In genomic region chr15:83571820-83572707, GRCh38 we compare ENCODE assay signal across 8 cellular contexts.
DNase-seq lines count a peak whose midpoint lies in the region; FAIRE-seq and TF ChIP-seq lines count a peak whose summit lies in the region.

No MANE protein-coding gene starts in this region.

- no peaks in the 10 kb centered on the region for H3K4me1 ChIP-seq in astrocyte (ENCODE audit: insufficient read depth, low read length)

- H3K9me3 Mint-ChIP-seq in astrocyte (ENCODE audit: unreplicated experiment) = no peaks in the 10 kb centered on the region
- H3K9me3 Mint-ChIP-seq in activated CD4-positive, alpha-beta memory T cell treated with anti-CD3 and anti-CD28 coated beads for 36 hours = no peaks in the 10 kb centered on the region

- no peak for TF ChIP-seq POLR2A in lower leg skin (IDR thresholded peaks at IDR 0.05)

- H3K27ac ChIP-seq in astrocyte (ENCODE audit: low read depth, low read length) = no peak overlapping the region

- H3K36me3 ChIP-seq in astrocyte (ENCODE audit: insufficient read depth, low read length) = no peaks in the 10 kb centered on the region

- H3K36me3 Mint-ChIP-seq in astrocyte (ENCODE audit: low read depth, unreplicated experiment) = no peaks in the 10 kb centered on the region
- H3K36me3 Mint-ChIP-seq in activated CD4-positive, alpha-beta memory T cell treated with anti-CD3 and anti-CD28 coated beads for 36 hours = no peaks in the 10 kb centered on the region

- no peak overlapping the region for H2AFZ ChIP-seq in astrocyte (ENCODE audit: low read depth, low read length)

- no peak for FAIRE-seq in astrocyte (lab: Jason Lieb, UNC)

- WGBS in lower leg skin, 2 donors = 50 to 51% methylated on average over 10 of the region's 10 CpGs

- H3K27me3 ChIP-seq in astrocyte (ENCODE audit: insufficient read depth, low read length) = no peaks in the 10 kb centered on the region

- no peaks in the 10 kb centered on the region for H3K9me3 ChIP-seq in astrocyte (ENCODE audit: insufficient read depth, low read depth, low read length)

- CTCF ChIA-PET in activated CD4-positive, alpha-beta memory T cell treated with anti-CD3 and anti-CD28 coated beads for 36 hours (lab: Charles Lee) = interaction anchor here (1.0 to 1.6 kb wide), 6 partner anchors 9 to 323 kb away, joined by 3 to 4 read pairs (median 4); no protein-coding TSS in a partner anchor

- H3K4me3 ChIP-seq in HFF-Myc (replicated peaks; ENCODE audit: low read depth, low read length) = no peak overlapping the region
- no peak overlapping the region for H3K4me3 ChIP-seq in astrocyte (ENCODE audit: insufficient read depth, low read depth, low read length)
- H3K4me3 ChIP-seq in lower leg skin (ENCODE audit: low read depth, poor library complexity, severe bottlenecking) = no peak overlapping the region

- no peak overlapping the region for H3K4me3 Mint-ChIP-seq in astrocyte (ENCODE audit: unreplicated experiment)
- no peak overlapping the region for H3K4me3 Mint-ChIP-seq in activated CD4-positive, alpha-beta memory T cell treated with anti-CD3 and anti-CD28 coated beads for 36 hours

- peak; percentile 59 for TF ChIP-seq CTCF in HFF-Myc (IDR thresholded peaks at IDR 0.05; ENCODE audit: low read depth, low read length, missing control alignments)
- TF ChIP-seq CTCF in astrocyte (IDR thresholded peaks at IDR 0.05; ENCODE audit: insufficient read depth, low read depth, low read length) = peak; percentile 74
- TF ChIP-seq CTCF in lower leg skin (IDR thresholded peaks at IDR 0.05) = no peak

- H3K27ac Mint-ChIP-seq in astrocyte (ENCODE audit: unreplicated experiment) = no peak overlapping the region
- no peak overlapping the region for H3K27ac Mint-ChIP-seq in activated CD4-positive, alpha-beta memory T cell treated with anti-CD3 and anti-CD28 coated beads for 36 hours

- intact Hi-C loops in lower leg skin (cut with DNase I; ENCODE audit: low total_unique reads) = loop anchor here (10.0 kb wide), 1 partner anchor 453 kb away; no protein-coding TSS in a partner anchor
- intact Hi-C loops in activated CD4-positive, alpha-beta memory T cell treated with anti-CD3 and anti-CD28 coated beads for 36 hours (cut with micrococcal nuclease) = no loop called here
- intact Hi-C loops in posterior vena cava (cut with DNase I) = loop anchor here in 1 of 2 donors (1.0 to 10.0 kb wide), 2 partner anchors 38 to 137 kb away; no protein-coding TSS in a partner anchor

- POLR2A ChIA-PET in activated CD4-positive, alpha-beta memory T cell treated with anti-CD3 and anti-CD28 coated beads for 36 hours (lab: Charles Lee) = no interaction called here

- H3K9ac ChIP-seq in astrocyte (ENCODE audit: low read length) = no peak overlapping the region

- H3K27me3 Mint-ChIP-seq in astrocyte (ENCODE audit: low read depth, unreplicated experiment) = no peaks in the 10 kb centered on the region
- peaks cover 2% of the 10 kb centered on the region for H3K27me3 Mint-ChIP-seq in activated CD4-positive, alpha-beta memory T cell treated with anti-CD3 and anti-CD28 coated beads for 36 hours

- H4K20me1 ChIP-seq in astrocyte (ENCODE audit: insufficient read depth, low read length) = no peaks in the 10 kb centered on the region

- peaks cover 3% of the 10 kb centered on the region for H3K4me1 Mint-ChIP-seq in astrocyte (ENCODE audit: low read depth, unreplicated experiment)
- no peaks in the 10 kb centered on the region for H3K4me1 Mint-ChIP-seq in activated CD4-positive, alpha-beta memory T cell treated with anti-CD3 and anti-CD28 coated beads for 36 hours (ENCODE audit: low read depth)

- DNase-seq in AG20443 (ENCODE audit: low spot score) (peak; percentile 51), HFF-Myc (ENCODE audit: extremely low read depth, low read depth) (peak; percentile 7), astrocyte (ENCODE audit: low read depth) (no peak), kidney tubule cell (ENCODE audit: low spot score) (peak; percentile 36), lower leg skin (ENCODE audit: low spot score in 2 of 2) (no peak), posterior vena cava (ENCODE audit: low spot score) (no peak)
- DNase-seq in activated CD4-positive, alpha-beta memory T cell treated with anti-CD3 and anti-CD28 coated beads for 36 hours = no peak
- DNase-seq in activated T-cell treated with anti-CD3 and anti-CD28 coated beads, Interleukin-2, amount 50 U/mL, for 1 hour = no peak

- H3K79me2 ChIP-seq in astrocyte (ENCODE audit: insufficient read depth, low read length) = no peaks in the 10 kb centered on the region

- no peak overlapping the region for H3K4me2 ChIP-seq in astrocyte (ENCODE audit: low read length)

Comparison
In these comparisons a context has a peak if more than half of its experiments do, and no peak if none do; other contexts are left out.
1. DNase-seq: peak in AG20443 (single experiment), HFF-Myc (single experiment) and kidney tubule cell (single experiment); none in astrocyte (single experiment), lower leg skin (0 of 2), activated CD4-positive, alpha-beta memory T cell treated with anti-CD3 and anti-CD28 coated beads for 36 hours (single experiment), activated T-cell treated with anti-CD3 and anti-CD28 coated beads, Interleukin-2, amount 50 U/mL, for 1 hour (single experiment) and posterior vena cava (single experiment).
2. CTCF ChIP-seq: peak in HFF-Myc (single experiment) and astrocyte (single experiment); none in lower leg skin (0 of 3).